In the genomic region with DNA sequence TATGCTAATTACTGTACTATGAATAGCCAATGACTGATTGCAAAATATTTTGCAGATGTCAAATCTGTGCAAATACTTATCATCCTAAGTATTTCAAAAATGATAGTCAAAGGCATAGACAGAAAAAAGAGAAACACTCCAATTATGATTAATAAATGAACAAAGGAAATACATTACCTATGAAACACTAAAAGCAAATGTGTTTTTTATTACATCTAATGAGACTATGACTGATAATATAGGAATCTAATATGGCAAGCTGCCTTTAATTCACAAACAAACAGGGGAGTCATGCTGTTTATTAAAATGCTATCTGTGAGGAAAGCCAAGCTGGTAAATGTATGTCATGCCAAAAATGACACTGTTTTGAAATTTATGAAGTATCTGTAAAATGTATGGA, we compare ENCODE assay signal across 12 cellular contexts.
DNase-seq lines count a peak whose midpoint lies in the region; TF ChIP-seq lines count a peak whose summit lies in the region.
"Had no signal": no experiment of that assay in that cellular context is flagged by ENCODE, and none has a peak within 500 bp of the region (broad histone marks: within the 10 kb centered on the region; RNA-seq: fewer than 3 reads in every experiment).

No MANE protein-coding gene starts in this region.

- DNase-seq in GM23248 (peak; percentile 2), adipocyte (ENCODE audit: low read depth) (peak; percentile 12), fibroblast of gingiva (ENCODE audit: low read depth) (peak; percentile 32), NCI-H1092 treated with DMSO at 0.1 percent for 48 hours (lab: John Stamatoyannopoulos, UW) (no peak), WERI-Rb-1 (no peak)
- DNase-seq in stimulated activated CD8-positive, alpha-beta memory T cell treated with anti-CD3 and anti-CD28 coated beads, Interleukin-4, amount 100 ng/mL, for 48 hours: no peak
- DNase-seq: ACHN; CD4-positive, CD25-positive, alpha-beta regulatory T cell; HCEC 1CT; HFFc6 had no signal

- H3K36me3 ChIP-seq in GM23248 (ENCODE audit: low read depth) (no peaks in the 10 kb centered on the region), adipocyte (ENCODE audit: control insufficient read depth, insufficient read depth, low read length, severe bottlenecking) (no peaks in the 10 kb centered on the region), WERI-Rb-1 (no peaks in the 10 kb centered on the region)
- H3K36me3 ChIP-seq: BLaER1 treated with 17β-estradiol and CSF1 and Interleukin-3, amounts not matched to agents 10 nM and 100 nM had no signal

- H3K4me3 ChIP-seq in GM23248: no peak overlapping the region
- H3K4me3 ChIP-seq in adipocyte (ENCODE audit: low read length): no peak overlapping the region
- no peak overlapping the region for H3K4me3 ChIP-seq in WERI-Rb-1 (ENCODE audit: low read depth, low read length)
- H3K4me3 ChIP-seq: BLaER1 treated with 17β-estradiol and CSF1 and Interleukin-3, amounts not matched to agents 10 nM and 100 nM had no signal

- H3K4me1 ChIP-seq in GM23248 (ENCODE audit: insufficient read depth) (peaks cover 4% of the 10 kb centered on the region; the same call in 1 of the 2 replicates), adipocyte (ENCODE audit: control insufficient read depth, insufficient read depth, low read length) (peaks cover 9% of the 10 kb centered on the region)

- H3K27ac Mint-ChIP-seq in nephron: peak overlapping the region; percentile 11 to 78 (median 18)
- H3K27ac Mint-ChIP-seq: CD4-positive, CD25-positive, alpha-beta regulatory T cell; HFFc6 had no signal

- no peaks in the 10 kb centered on the region for H3F3A ChIP-seq in GM23248 (ENCODE audit: insufficient read depth)

- in situ Hi-C loops in GM23248 (cut with MboI): no loop called here

- no peaks in the 10 kb centered on the region for H4K20me1 ChIP-seq in GM23248 (ENCODE audit: insufficient read depth)
- H4K20me1 ChIP-seq: BLaER1 treated with 17β-estradiol and CSF1 and Interleukin-3, amounts not matched to agents 10 nM and 100 nM had no signal

- peaks cover 3% of the 10 kb centered on the region for H3K9me3 Mint-ChIP-seq in nephron

- H3K27me3 ChIP-seq in GM23248 (replicated peaks; ENCODE audit: insufficient read depth): no peaks in the 10 kb centered on the region
- H3K27me3 ChIP-seq in adipocyte (replicated peaks; ENCODE audit: control insufficient read depth, insufficient read depth, low read length): no peaks in the 10 kb centered on the region
- no peaks in the 10 kb centered on the region for H3K27me3 ChIP-seq in WERI-Rb-1 (ENCODE audit: insufficient read depth, low read depth, severe bottlenecking)
- H3K27me3 ChIP-seq: BLaER1 treated with 17β-estradiol and CSF1 and Interleukin-3, amounts not matched to agents 10 nM and 100 nM had no signal

- TF ChIP-seq CTCF in nephron (IDR thresholded peaks at IDR 0.05; ENCODE audit: unreplicated experiment in 3 of 3) (no peak), WERI-Rb-1 (IDR thresholded peaks at IDR 0.05; ENCODE audit: low read depth, low read length) (no peak)

- H3K4me2 ChIP-seq in GM23248 (ENCODE audit: unreplicated experiment): no peak overlapping the region

- H3K79me2 ChIP-seq in GM23248 (ENCODE audit: insufficient read depth): no peaks in the 10 kb centered on the region

- no peaks in the 10 kb centered on the region for H3K9me2 ChIP-seq in GM23248 (ENCODE audit: insufficient read depth)

- H3K9ac ChIP-seq in GM23248 (no peak overlapping the region), adipocyte (ENCODE audit: low read length) (no peak overlapping the region)

- peaks cover 3% of the 10 kb centered on the region for H3K9me3 ChIP-seq in GM23248 (ENCODE audit: low read depth)
- H3K9me3 ChIP-seq in adipocyte (ENCODE audit: control insufficient read depth, low read length): no peaks in the 10 kb centered on the region
- no peaks in the 10 kb centered on the region for H3K9me3 ChIP-seq in WERI-Rb-1 (ENCODE audit: severe bottlenecking)
- H3K9me3 ChIP-seq: BLaER1 treated with 17β-estradiol and CSF1 and Interleukin-3, amounts not matched to agents 10 nM and 100 nM had no signal

- H3K36me3 Mint-ChIP-seq in nephron (ENCODE audit: low read depth): no peaks in the 10 kb centered on the region
- H3K36me3 Mint-ChIP-seq: CD4-positive, CD25-positive, alpha-beta regulatory T cell had no signal

- H3K27ac ChIP-seq in GM23248 (no peak overlapping the region), WERI-Rb-1 (no peak overlapping the region)

- H3K27me3 Mint-ChIP-seq in nephron (ENCODE audit: low read depth): no peaks in the 10 kb centered on the region
- H3K27me3 Mint-ChIP-seq: CD4-positive, CD25-positive, alpha-beta regulatory T cell had no signal

- no peak overlapping the region for H3K4me3 Mint-ChIP-seq in nephron
- H3K4me3 Mint-ChIP-seq: CD4-positive, CD25-positive, alpha-beta regulatory T cell; HFFc6 had no signal

- peaks cover 26% of the 10 kb centered on the region for H3K4me1 Mint-ChIP-seq in nephron
- H3K4me1 Mint-ChIP-seq: CD4-positive, CD25-positive, alpha-beta regulatory T cell had no signal

- no peak overlapping the region for H2AFZ ChIP-seq in GM23248

Comparison
In these comparisons a context has a peak if more than half of its experiments do, and no peak if none do; other contexts are left out.
1. DNase-seq: peak in GM23248 (single experiment), adipocyte (single experiment) and fibroblast of gingiva (single experiment); none in NCI-H1092 treated with DMSO at 0.1 percent for 48 hours (single experiment), stimulated activated CD8-positive, alpha-beta memory T cell treated with anti-CD3 and anti-CD28 coated beads, Interleukin-4, amount 100 ng/mL, for 48 hours (single experiment) and WERI-Rb-1 (single experiment).